In the genomic region with DNA sequence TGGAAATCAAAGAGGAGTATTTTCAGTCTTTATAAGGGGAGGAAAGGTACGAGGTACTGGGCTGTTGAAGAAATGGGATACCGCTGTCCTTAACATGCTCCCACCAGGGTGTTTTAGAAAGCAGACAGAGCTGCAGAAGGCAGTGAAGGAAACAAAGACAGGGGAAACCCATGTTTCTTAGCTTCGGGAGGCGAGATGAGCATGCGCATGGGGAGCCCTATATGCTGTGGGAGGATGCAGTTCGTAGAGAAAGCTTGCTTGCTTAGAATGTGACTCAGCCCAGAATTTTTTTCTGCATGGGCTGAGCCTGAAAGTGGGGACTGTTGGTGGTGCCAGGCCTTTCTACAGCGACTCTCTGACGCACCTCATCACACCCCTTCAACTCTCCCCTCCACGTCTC, we compare ENCODE assay signal across 19 cellular contexts. TPM values are rescaled to one million over a fixed set of nuclear protein-coding genes. Genes with fewer than 3 reads are reported as not detected.
DNase-seq lines count a peak whose midpoint lies in the region; ATAC-seq and TF ChIP-seq lines count a peak whose summit lies in the region.
"Had no signal": no experiment of that assay in that cellular context is flagged by ENCODE, and none has a peak within 500 bp of the region (broad histone marks: within the 10 kb centered on the region; RNA-seq: fewer than 3 reads in every experiment).

No MANE protein-coding gene starts in this region.

- no peak overlapping the region for H2BK120ac ChIP-seq in mesenchymal stem cell (ENCODE audit: low read depth, low read length)

- H3K9ac ChIP-seq in Loucy (ENCODE audit: low read depth, low read length, poor library complexity, severe bottlenecking): no peak overlapping the region
- H3K9ac ChIP-seq in endocrine pancreas (ENCODE audit: control insufficient read depth, insufficient read depth, low read length): no peak overlapping the region
- H3K9ac ChIP-seq in mesenchymal stem cell (ENCODE audit: low read length): no peak overlapping the region

- no peaks in the 10 kb centered on the region for H3K9me2 ChIP-seq in Loucy (replicated peaks; ENCODE audit: low read depth, low read length)

- no peak for TF ChIP-seq CTCF in Loucy (conservative IDR thresholded peaks at IDR 0.05; ENCODE audit: low read length)

- no peak overlapping the region for H4K91ac ChIP-seq in mesenchymal stem cell (ENCODE audit: low read length)

- H2AFZ ChIP-seq in Loucy (ENCODE audit: low read length): 0 out of 2 replicates have a peak overlapping the region, but pooled peaks have one; percentile 22
- H2AFZ ChIP-seq in mesenchymal stem cell (ENCODE audit: low read depth, low read length): no peak overlapping the region

- H3K4ac ChIP-seq in mesenchymal stem cell (ENCODE audit: low read depth in 1 of 2, low read length in 2 of 2): no peak overlapping the region

- H2BK12ac ChIP-seq in mesenchymal stem cell (ENCODE audit: low read length in 2 of 2): no peak overlapping the region

- ATAC-seq in GM21423 (IDR thresholded peaks at IDR 0.05; ENCODE audit: unreplicated experiment) (no peak), HG02885 (IDR thresholded peaks at IDR 0.05; ENCODE audit: poor library complexity, unreplicated experiment) (no peak)
- ATAC-seq: activated naive CD4-positive, alpha-beta T cell treated with anti-CD3 and anti-CD28 coated beads, Interleukin-2, amount 50 U/mL, for 72 hours; heart right ventricle had no signal

- 72% methylated on average over 5 of the region's 9 CpGs for WGBS in mesenchymal stem cell

- H3K4me1 ChIP-seq in Loucy (ENCODE audit: insufficient read depth, low read length, poor library complexity, severe bottlenecking): peaks cover 7% of the 10 kb centered on the region
- no peaks in the 10 kb centered on the region for H3K4me1 ChIP-seq in endocrine pancreas (ENCODE audit: control insufficient read depth, insufficient read depth, low read length)
- H3K4me1 ChIP-seq in mesenchymal stem cell (ENCODE audit: control insufficient read depth, insufficient read depth, low read depth, low read length): peaks cover 2% of the 10 kb centered on the region

- no peak overlapping the region for H3K14ac ChIP-seq in mesenchymal stem cell (ENCODE audit: low read length in 2 of 2)

- no peak overlapping the region for H3K23ac ChIP-seq in mesenchymal stem cell (ENCODE audit: low read length in 2 of 2)

- no peaks in the 10 kb centered on the region for H3K79me1 ChIP-seq in mesenchymal stem cell (replicated peaks; ENCODE audit: low read length, poor library complexity, severe bottlenecking)

- H3K79me2 ChIP-seq in Loucy (ENCODE audit: insufficient read depth, low read length): no peaks in the 10 kb centered on the region

- no peak overlapping the region for H3K27ac ChIP-seq in mesenchymal stem cell (ENCODE audit: low read length, poor library complexity, severe bottlenecking)
- H3K27ac ChIP-seq: breast epithelium, heart right ventricle had no signal

- H3K36me3 ChIP-seq in Loucy (ENCODE audit: insufficient read depth, low read length) (no peaks in the 10 kb centered on the region), endocrine pancreas (ENCODE audit: control insufficient read depth, insufficient read depth, low read length) (no peaks in the 10 kb centered on the region), mesenchymal stem cell (ENCODE audit: control insufficient read depth in 1 of 2, insufficient read depth in 2 of 2, low read depth in 1 of 2, low read length in 2 of 2) (no peaks in the 10 kb centered on the region)
- H3K36me3 ChIP-seq: breast epithelium, heart right ventricle had no signal

- H3K4me3 ChIP-seq in Loucy (ENCODE audit: low read length, poor library complexity, severe bottlenecking) (no peak overlapping the region), endocrine pancreas (ENCODE audit: control insufficient read depth, insufficient read depth, low read length) (peak overlapping the region; percentile 82), mesenchymal stem cell (ENCODE audit: insufficient read depth in 1 of 2, low read depth in 1 of 2, low read length in 2 of 2) (no peak overlapping the region)
- H3K4me3 ChIP-seq: breast epithelium, heart right ventricle had no signal

- H2BK15ac ChIP-seq in mesenchymal stem cell (ENCODE audit: low read depth, poor library complexity, severe bottlenecking): no peak overlapping the region

- no peaks in the 10 kb centered on the region for H3K9me3 ChIP-seq in Loucy (ENCODE audit: insufficient read depth, low read depth, low read length)
- H3K9me3 ChIP-seq in endocrine pancreas (ENCODE audit: control insufficient read depth, low read length): no peaks in the 10 kb centered on the region
- H3K9me3 ChIP-seq in mesenchymal stem cell (ENCODE audit: control insufficient read depth, low read length): no peaks in the 10 kb centered on the region
- H3K9me3 ChIP-seq: breast epithelium, heart right ventricle had no signal

- H3F3A ChIP-seq in Loucy (ENCODE audit: low read depth): no peaks in the 10 kb centered on the region

- no peak overlapping the region for H4K8ac ChIP-seq in mesenchymal stem cell (ENCODE audit: low read length)

- DNase-seq in mesenchymal stem cell (no peak), renal cortical epithelial cell (ENCODE audit: low read depth) (peak; percentile 74), ACHN (no peak), activated gamma-delta T cell treated with Interleukin-2 at 50 U/mL for 16 hours (no peak)
- DNase-seq: activated B cell treated with CpG ODN at 0.5 μM for 24 hours; activated T-cell treated with anti-CD3 and anti-CD28 coated beads, Interleukin-2, amount 50 U/mL, for 48 hours; CD8-positive, alpha-beta memory T cell; heart right ventricle; left cardiac atrium; midbrain; NCI-H1417 treated with DMSO at 0.1 percent for 48 hours; NCI-H82; SHP77 treated with DMSO at 0.1 percent for 48 hours had no signal

- H4K20me1 ChIP-seq in Loucy (ENCODE audit: insufficient read depth, low read length, poor library complexity, severe bottlenecking): no peaks in the 10 kb centered on the region

- no peak overlapping the region for H3K18ac ChIP-seq in mesenchymal stem cell (ENCODE audit: low read depth in 1 of 2, low read length in 2 of 2)

- H3K4me2 ChIP-seq in Loucy (ENCODE audit: low read depth, low read length, poor library complexity, severe bottlenecking) (no peak overlapping the region), mesenchymal stem cell (ENCODE audit: low read length, poor library complexity, severe bottlenecking) (no peak overlapping the region)

- H3K27me3 ChIP-seq in Loucy (ENCODE audit: insufficient read depth, low read length, poor library complexity, severe bottlenecking) (no peaks in the 10 kb centered on the region), endocrine pancreas (ENCODE audit: control insufficient read depth, insufficient read depth, low read length) (no peaks in the 10 kb centered on the region), mesenchymal stem cell (ENCODE audit: control insufficient read depth in 1 of 2, insufficient read depth in 1 of 2, low read length in 2 of 2) (peaks cover 0 to 11% of the 10 kb centered on the region in 2 experiments)
- H3K27me3 ChIP-seq: breast epithelium had no signal

- H2AK5ac ChIP-seq in mesenchymal stem cell (ENCODE audit: low read length, severe bottlenecking): peak overlapping the region; percentile 58

- in situ Hi-C loops in ACHN (cut with HindIII; ENCODE audit: low pct_ligation_motif_present, low pct_unique_long_range_greater_than_20kb, low sequenced_read_pairs): no loop called here

- H2BK5ac ChIP-seq in mesenchymal stem cell (ENCODE audit: low read depth, low read length, poor library complexity, severe bottlenecking): no peak overlapping the region

RNA-seq across cellular contexts. Expression of a gene that starts 28.8 kb away (rescaled TPM):
- polyA plus RNA-seq in mesenchymal stem cell (2013, experiment 1 of 2): 32.6 TPM
- 33.8 TPM for polyA plus RNA-seq in mesenchymal stem cell (2013, experiment 2 of 2)
- total RNA-seq in renal cortical epithelial cell: 121 and 130 TPM in 2 replicates
